ENCODE assay signal across 8 cellular contexts in genomic region chr10:70169661-70170364, GRCh38. TPM values are rescaled to one million over a fixed set of nuclear protein-coding genes. Genes with fewer than 3 reads are reported as not detected.
DNase-seq lines count a peak whose midpoint lies in the region; ATAC-seq and TF ChIP-seq lines count a peak whose summit lies in the region.

No MANE protein-coding gene starts in this region.

- H3K9me3 Mint-ChIP-seq in activated CD4-positive, alpha-beta T cell treated with anti-CD3 and anti-CD28 coated beads for 36 hours (ENCODE audit: low read depth): no peaks in the 10 kb centered on the region
- no peaks in the 10 kb centered on the region for H3K9me3 Mint-ChIP-seq in stimulated activated effector memory CD8-positive, alpha-beta T cell treated with anti-CD3 and anti-CD28 coated beads, Interleukin-12 subunit alpha, Interleukin-12 subunit beta, amount 100 ng/mL, for 72 hours

- no peaks in the 10 kb centered on the region for H3K9me3 ChIP-seq in iPS-18c (ENCODE audit: control insufficient read depth, insufficient read depth, low read length)

- no peaks in the 10 kb centered on the region for H3K27me3 Mint-ChIP-seq in activated CD4-positive, alpha-beta T cell treated with anti-CD3 and anti-CD28 coated beads for 36 hours

- peaks cover 64% of the 10 kb centered on the region for H3K4me1 Mint-ChIP-seq in activated CD4-positive, alpha-beta T cell treated with anti-CD3 and anti-CD28 coated beads for 36 hours
- peaks cover 53% of the 10 kb centered on the region for H3K4me1 Mint-ChIP-seq in stimulated activated effector memory CD8-positive, alpha-beta T cell treated with anti-CD3 and anti-CD28 coated beads, Interleukin-12 subunit alpha, Interleukin-12 subunit beta, amount 100 ng/mL, for 72 hours

- POLR2A ChIA-PET in activated CD4-positive, alpha-beta T cell treated with anti-CD3 and anti-CD28 coated beads for 36 hours (lab: Charles Lee): interaction anchor here (0.6 to 1.8 kb wide), 4 partner anchors 24 to 320 kb away, joined by 3 to 32 read pairs (median 5); partner anchors contain the start of gene TYSND1

- H3K27ac ChIP-seq in HL-60 (replicated peaks) (peak overlapping the region; percentile 90), adipose tissue (ENCODE audit: low read depth, low read length) (peak overlapping the region; percentile 63)

- TF ChIP-seq CTCF in HL-60 (IDR thresholded peaks at IDR 0.05; ENCODE audit: insufficient read depth, low read length): no peak

- H3K27ac Mint-ChIP-seq in activated CD4-positive, alpha-beta T cell treated with anti-CD3 and anti-CD28 coated beads for 36 hours: peak overlapping the region; percentile 84
- peak overlapping the region; percentile 92 for H3K27ac Mint-ChIP-seq in stimulated activated effector memory CD8-positive, alpha-beta T cell treated with anti-CD3 and anti-CD28 coated beads, Interleukin-12 subunit alpha, Interleukin-12 subunit beta, amount 100 ng/mL, for 72 hours

- intact Hi-C loops in activated CD4-positive, alpha-beta T cell treated with anti-CD3 and anti-CD28 coated beads for 36 hours (cut with DNase I, micrococcal nuclease): loop anchor here (1.0 to 5.0 kb wide), 11 partner anchors 8 to 1682 kb away; partner anchors contain the start of genes EIF4EBP2 (in 2 of the 2), PPA1 (in 2 of the 2), TYSND1 (in 2 of the 2) and AIFM2 (in 1 of the 2)

- CTCF ChIA-PET in activated CD4-positive, alpha-beta T cell treated with anti-CD3 and anti-CD28 coated beads for 36 hours (lab: Charles Lee): interaction anchor here (0.5 to 3.3 kb wide), 6 partner anchors 20 to 185 kb away, joined by 3 to 25 read pairs (median 4); partner anchors contain the start of gene TYSND1

- 1% methylated on average over 32 to 39 of the region's 39 CpGs for WGBS in adipose tissue, 3 donors

- H3K4me3 ChIP-seq in HL-60 (replicated peaks; ENCODE audit: insufficient read depth, low read length) (peak overlapping the region; percentile 98), iPS-18c (ENCODE audit: insufficient read depth, low read depth, low read length) (peak overlapping the region; percentile 79)

- no peaks in the 10 kb centered on the region for H3K27me3 ChIP-seq in HL-60 (ENCODE audit: insufficient read depth, poor library complexity, severe bottlenecking)

- peak overlapping the region; percentile 94 for H3K4me3 Mint-ChIP-seq in activated CD4-positive, alpha-beta T cell treated with anti-CD3 and anti-CD28 coated beads for 36 hours
- H3K4me3 Mint-ChIP-seq in stimulated activated effector memory CD8-positive, alpha-beta T cell treated with anti-CD3 and anti-CD28 coated beads, Interleukin-12 subunit alpha, Interleukin-12 subunit beta, amount 100 ng/mL, for 72 hours: peak overlapping the region; percentile 89

- H3K36me3 Mint-ChIP-seq in activated CD4-positive, alpha-beta T cell treated with anti-CD3 and anti-CD28 coated beads for 36 hours (ENCODE audit: low read depth): peaks cover 34% of the 10 kb centered on the region
- H3K36me3 Mint-ChIP-seq in stimulated activated effector memory CD8-positive, alpha-beta T cell treated with anti-CD3 and anti-CD28 coated beads, Interleukin-12 subunit alpha, Interleukin-12 subunit beta, amount 100 ng/mL, for 72 hours: peaks cover 63% of the 10 kb centered on the region

- peak; percentile 5 for ATAC-seq in activated CD4-positive, alpha-beta T cell treated with anti-CD3 and anti-CD28 coated beads for 36 hours
- peak; percentile 6 for ATAC-seq in stimulated activated effector memory CD8-positive, alpha-beta T cell treated with anti-CD3 and anti-CD28 coated beads, Interleukin-12 subunit alpha, Interleukin-12 subunit beta, amount 100 ng/mL, for 72 hours
- no peak for ATAC-seq in GM21367 (IDR thresholded peaks at IDR 0.05; ENCODE audit: unreplicated experiment)
- no peak for ATAC-seq in HG02763 (IDR thresholded peaks at IDR 0.05; ENCODE audit: unreplicated experiment)

- no peak for DNase-seq in activated CD4-positive, alpha-beta T cell treated with anti-CD3 and anti-CD28 coated beads for 36 hours
- DNase-seq in activated CD4-positive, alpha-beta T cell treated with anti-CD3 and anti-CD28 coated beads for 4 hours: no peak
- DNase-seq in HL-60 (ENCODE audit: low read depth in 1 of 2, low spot score in 1 of 2): no peak
- no peak for DNase-seq in stimulated activated effector memory CD8-positive, alpha-beta T cell treated with anti-CD3 and anti-CD28 coated beads, Interleukin-12 subunit alpha, Interleukin-12 subunit beta, amount 100 ng/mL, for 72 hours (ENCODE audit: low spot score in 2 of 2)

RNA-seq across cellular contexts. Expression of gene SAR1A, which starts 0.5 kb away (rescaled TPM):
- 100 to 1,000 TPM in 1 of 2 experiments, 10 to 100 TPM in 1; 89.4 to 107 TPM for total RNA-seq in activated CD4-positive, alpha-beta T cell treated with anti-CD3 and anti-CD28 coated beads for 36 hours
- 10 to 100 TPM; 22.8 to 84.3 (median 81.8) TPM for polyA plus RNA-seq in adipose tissue

RNA-seq across cellular contexts. Expression of gene TYSND1, which starts 23.3 kb away (rescaled TPM):
- total RNA-seq in activated CD4-positive, alpha-beta T cell treated with anti-CD3 and anti-CD28 coated beads for 36 hours: 10 to 100 TPM; 11.5 to 14.9 TPM
- 10 to 100 TPM in 1 of 3 donors, 1 to 10 TPM in 2; 8.0 to 14.9 (median 9.6) TPM for polyA plus RNA-seq in adipose tissue

RNA-seq across cellular contexts. Expression of gene AIFM2, which starts 37.2 kb away (rescaled TPM):
- total RNA-seq in activated CD4-positive, alpha-beta T cell treated with anti-CD3 and anti-CD28 coated beads for 36 hours: 1 to 10 TPM; 4.6 to 5.2 TPM
- polyA plus RNA-seq in adipose tissue: 10 to 100 TPM; 12.3 to 88.0 (median 24.6) TPM

Comparison
In these comparisons a context has a peak if more than half of its experiments do, and no peak if none do; other contexts are left out.
1. ATAC-seq: peak in activated CD4-positive, alpha-beta T cell treated with anti-CD3 and anti-CD28 coated beads for 36 hours (single experiment) and stimulated activated effector memory CD8-positive, alpha-beta T cell treated with anti-CD3 and anti-CD28 coated beads, Interleukin-12 subunit alpha, Interleukin-12 subunit beta, amount 100 ng/mL, for 72 hours (single experiment); none in GM21367 (single experiment) and HG02763 (single experiment).